10 cellular contexts compared by ENCODE assay signal in genomic region chr17:39700148-39700987, GRCh38. TPM values are rescaled to one million over a fixed set of nuclear protein-coding genes. Genes with fewer than 3 reads are reported as not detected.
DNase-seq lines count a peak whose midpoint lies in the region; ATAC-seq, FAIRE-seq and TF ChIP-seq lines count a peak whose summit lies in the region.
"Had no signal": no experiment of that assay in that cellular context is flagged by ENCODE, and none has a peak within 500 bp of the region (broad histone marks: within the 10 kb centered on the region; RNA-seq: fewer than 3 reads in every experiment).

No MANE protein-coding gene starts in this region.

- no peak for TF ChIP-seq CTCF in esophagus squamous epithelium (IDR thresholded peaks at IDR 0.05)
- no peak for TF ChIP-seq CTCF in vagina (IDR thresholded peaks at IDR 0.05)

- 3 to 6% methylated on average over 13 to 23 of the region's 57 CpGs for WGBS in esophagus squamous epithelium, 2 donors

- DNase-seq in activated T-cell treated with anti-CD3 and anti-CD28 coated beads, Interleukin-2, amount 50 U/mL, for 72 hours: no peak
- no peak for DNase-seq in activated T-cell treated with anti-CD3 and anti-CD28 coated beads, Interleukin-2, amount 50 U/mL, for 24 hours
- DNase-seq in esophagus squamous epithelium (lab: John Stamatoyannopoulos, UW) (no peak), vagina (ENCODE audit: extremely low spot score in 2 of 2) (no peak), RCC 7860 (ENCODE audit: low spot score) (no peak)
- no peak for DNase-seq in NK-92 treated with Interleukin-12 subunit alpha and Interleukin-12 subunit beta, amount 100 ng/mL, for 24 hours (lab: John Stamatoyannopoulos, UW)
- no peak for DNase-seq in stimulated activated CD4-positive, alpha-beta T cell treated with anti-CD3 and anti-CD28 coated beads, Interleukin-12 subunit alpha, Interleukin-12 subunit beta, amount 100 ng/mL, for 4 hours
- DNase-seq: naive B cell had no signal

- intact Hi-C loops in esophagus squamous epithelium (cut with DNase I): no loop called here
- intact Hi-C loops in vagina (cut with DNase I): no loop called here

- no peak for TF ChIP-seq POLR2A in esophagus squamous epithelium (IDR thresholded peaks at IDR 0.05)
- no peak for TF ChIP-seq POLR2A in vagina (IDR thresholded peaks at IDR 0.05)

- peak overlapping the region; percentile 83 to 92 (median 88) for H3K4me3 ChIP-seq in esophagus squamous epithelium
- peak overlapping the region; percentile 83 to 93 for H3K4me3 ChIP-seq in mucosa of rectum (ENCODE audit: low read length in 2 of 2)
- H3K4me3 ChIP-seq in vagina: peak overlapping the region; percentile 69 to 72
- H3K4me3 ChIP-seq: BLaER1 treated with 17β-estradiol and CSF1 and Interleukin-3, amounts not matched to agents 10 nM and 100 nM had no signal

- no peak overlapping the region for H3K4me3 Mint-ChIP-seq in activated T-cell treated with anti-CD3 and anti-CD28 coated beads, Interleukin-2, amount 50 U/mL, for 72 hours
- no peak overlapping the region for H3K4me3 Mint-ChIP-seq in activated T-cell treated with anti-CD3 and anti-CD28 coated beads, Interleukin-2, amount 50 U/mL, for 24 hours

- no peak for FAIRE-seq in RCC 7860 (lab: Jason Lieb, UNC)

- peak overlapping the region; percentile 82 to 92 for H3K9ac ChIP-seq in mucosa of rectum (ENCODE audit: low read depth in 1 of 2, low read length in 2 of 2)
- H3K9ac ChIP-seq: BLaER1 treated with 17β-estradiol and CSF1 and Interleukin-3, amounts not matched to agents 10 nM and 100 nM had no signal

- no peaks in the 10 kb centered on the region for H3K9me3 Mint-ChIP-seq in activated T-cell treated with anti-CD3 and anti-CD28 coated beads, Interleukin-2, amount 50 U/mL, for 72 hours
- H3K9me3 Mint-ChIP-seq in activated T-cell treated with anti-CD3 and anti-CD28 coated beads, Interleukin-2, amount 50 U/mL, for 24 hours: no peaks in the 10 kb centered on the region
- H3K9me3 Mint-ChIP-seq: naive B cell had no signal

- peaks cover 41 to 63% (median 43%) of the 10 kb centered on the region in 3 donors for H3K4me1 ChIP-seq in esophagus squamous epithelium
- H3K4me1 ChIP-seq in mucosa of rectum (ENCODE audit: control insufficient read depth in 2 of 2, insufficient read depth in 2 of 2, low read length in 2 of 2): peaks cover 38 to 47% of the 10 kb centered on the region in 2 donors
- peaks cover 48% of the 10 kb centered on the region for H3K4me1 ChIP-seq in vagina

- H3K4me1 Mint-ChIP-seq in activated T-cell treated with anti-CD3 and anti-CD28 coated beads, Interleukin-2, amount 50 U/mL, for 72 hours (ENCODE audit: low read depth): peaks cover 21% of the 10 kb centered on the region
- H3K4me1 Mint-ChIP-seq in activated T-cell treated with anti-CD3 and anti-CD28 coated beads, Interleukin-2, amount 50 U/mL, for 24 hours (ENCODE audit: low read depth): peaks cover 10% of the 10 kb centered on the region

- H3K27me3 ChIP-seq in esophagus squamous epithelium (peaks cover 0 to 21% (median 0%) of the 10 kb centered on the region in 4 donors), mucosa of rectum (ENCODE audit: control insufficient read depth in 2 of 2, insufficient read depth in 2 of 2, low read length in 2 of 2) (no peaks in the 10 kb centered on the region), vagina (no peaks in the 10 kb centered on the region)

- H3K9me3 ChIP-seq in esophagus squamous epithelium: no peaks in the 10 kb centered on the region
- no peaks in the 10 kb centered on the region for H3K9me3 ChIP-seq in mucosa of rectum (ENCODE audit: control insufficient read depth in 2 of 2, low read length in 2 of 2)
- no peaks in the 10 kb centered on the region for H3K9me3 ChIP-seq in vagina
- H3K9me3 ChIP-seq: BLaER1 treated with 17β-estradiol and CSF1 and Interleukin-3, amounts not matched to agents 10 nM and 100 nM had no signal

- peaks cover 37% of the 10 kb centered on the region for H3K27me3 Mint-ChIP-seq in activated T-cell treated with anti-CD3 and anti-CD28 coated beads, Interleukin-2, amount 50 U/mL, for 72 hours (ENCODE audit: low read depth)
- H3K27me3 Mint-ChIP-seq in activated T-cell treated with anti-CD3 and anti-CD28 coated beads, Interleukin-2, amount 50 U/mL, for 24 hours: peaks cover 42% of the 10 kb centered on the region

- H3K36me3 ChIP-seq in esophagus squamous epithelium (no peaks in the 10 kb centered on the region), mucosa of rectum (ENCODE audit: control insufficient read depth in 2 of 2, insufficient read depth in 2 of 2, low read length in 2 of 2) (peaks cover 0 to 3% of the 10 kb centered on the region in 2 donors), vagina (no peaks in the 10 kb centered on the region)
- H3K36me3 ChIP-seq: BLaER1 treated with 17β-estradiol and CSF1 and Interleukin-3, amounts not matched to agents 10 nM and 100 nM had no signal

- peak; percentile 15 to 18 for ATAC-seq in activated T-cell treated with anti-CD3 and anti-CD28 coated beads, Interleukin-2, amount 50 U/mL, for 72 hours (replicated peaks in 1 of 2)

- H3K27ac ChIP-seq in esophagus squamous epithelium (peak overlapping the region; percentile 89 to 97 (median 96)), mucosa of rectum (ENCODE audit: low read depth in 2 of 2, low read length in 2 of 2) (peak overlapping the region; percentile 93 to 95), vagina (peak overlapping the region; percentile 77)
- H3K27ac ChIP-seq: BLaER1 treated with 17β-estradiol and CSF1 and Interleukin-3, amounts not matched to agents 10 nM and 100 nM had no signal

- no peak overlapping the region for H3K27ac Mint-ChIP-seq in activated T-cell treated with anti-CD3 and anti-CD28 coated beads, Interleukin-2, amount 50 U/mL, for 72 hours
- no peak overlapping the region for H3K27ac Mint-ChIP-seq in activated T-cell treated with anti-CD3 and anti-CD28 coated beads, Interleukin-2, amount 50 U/mL, for 24 hours

- no peaks in the 10 kb centered on the region for H3K36me3 Mint-ChIP-seq in activated T-cell treated with anti-CD3 and anti-CD28 coated beads, Interleukin-2, amount 50 U/mL, for 72 hours (ENCODE audit: insufficient read depth in 2 of 2)
- H3K36me3 Mint-ChIP-seq in activated T-cell treated with anti-CD3 and anti-CD28 coated beads, Interleukin-2, amount 50 U/mL, for 24 hours (ENCODE audit: low read depth): no peaks in the 10 kb centered on the region

RNA-seq across cellular contexts. Expression of gene ERBB2, which starts 0.5 kb away (rescaled TPM):
- 10 to 100 TPM in 1 of 2 donors, 1 to 10 TPM in 1; 8.2 to 12.1 TPM for total RNA-seq in activated T-cell treated with anti-CD3 and anti-CD28 coated beads, Interleukin-2, amount 50 U/mL, for 72 hours
- total RNA-seq in esophagus squamous epithelium (100 to 1,000 TPM in 1 of 4 donors, 10 to 100 TPM in 3; 75.2 to 170 (median 86.5) TPM), vagina (52.1 TPM)

RNA-seq across cellular contexts. Expression of gene PGAP3, which starts 12.5 kb away (rescaled TPM):
- 10 to 100 TPM in 1 of 2 donors, 1 to 10 TPM in 1; 8.5 to 12.8 TPM for total RNA-seq in activated T-cell treated with anti-CD3 and anti-CD28 coated beads, Interleukin-2, amount 50 U/mL, for 72 hours
- total RNA-seq in esophagus squamous epithelium (10 to 100 TPM; 10.7 to 34.2 (median 19.2) TPM), vagina (17.7 TPM)

RNA-seq across cellular contexts. Expression of gene MIEN1, which starts 30.0 kb away (rescaled TPM):
- 10 to 100 TPM; 39.4 to 40.1 TPM for total RNA-seq in activated T-cell treated with anti-CD3 and anti-CD28 coated beads, Interleukin-2, amount 50 U/mL, for 72 hours
- total RNA-seq in esophagus squamous epithelium (10 to 100 TPM; 44.4 to 55.2 (median 53.2) TPM), vagina (74.2 TPM)

RNA-seq across cellular contexts. Expression of gene PNMT, which starts 32.1 kb away (rescaled TPM):
- under 1 TPM; 0.41 to 0.67 TPM for total RNA-seq in activated T-cell treated with anti-CD3 and anti-CD28 coated beads, Interleukin-2, amount 50 U/mL, for 72 hours
- total RNA-seq in esophagus squamous epithelium (1 to 10 TPM in 2 of 4 donors, under 1 TPM in 2; 0.26 to 8.4 (median 1.3) TPM), vagina (5.6 TPM)

RNA-seq across cellular contexts. Expression of gene TCAP, which starts 35.2 kb away (rescaled TPM):
- total RNA-seq in activated T-cell treated with anti-CD3 and anti-CD28 coated beads, Interleukin-2, amount 50 U/mL, for 72 hours: 1 to 10 TPM; 1.4 to 1.5 TPM
- total RNA-seq in esophagus squamous epithelium (under 1 TPM; 0.11 to 0.57 (median 0.29) TPM), vagina (0.49 TPM)
